In the genomic region with DNA sequence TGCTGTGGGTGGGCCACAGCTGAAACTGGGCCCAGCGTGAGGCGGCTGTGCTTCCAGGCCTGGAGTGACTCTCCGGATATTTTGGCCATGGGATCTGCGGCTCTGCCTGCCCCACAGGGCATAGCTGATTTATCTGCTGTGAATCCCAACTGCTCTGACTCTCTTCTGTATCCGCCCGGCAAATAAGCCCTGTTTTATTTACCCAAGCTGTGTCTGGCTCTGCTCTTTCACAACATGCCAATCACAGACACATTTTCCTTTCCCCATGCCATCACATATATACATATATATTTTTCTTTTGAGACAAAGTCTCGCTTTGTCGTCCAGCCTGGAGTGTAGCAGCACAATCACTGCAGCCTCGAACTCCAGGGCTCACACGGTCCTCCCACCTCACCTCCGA, we compare ENCODE assay signal across 1 cellular context.
TF ChIP-seq lines count a peak whose summit lies in the region.

No MANE protein-coding gene starts in this region.

TF ChIP-seq in HepG2, 621 proteins besides CTCF, POLR2A, EP300 and RAD21:
- TF ChIP-seq ZNF737 (CRISPR knock-in tag; IDR thresholded peaks at IDR 0.05; ENCODE audit: borderline replicate concordance) = no peak
- TF ChIP-seq DNMT3B (CRISPR knock-in tag; conservative IDR thresholded peaks at IDR 0.05) = no peak
- no peak for TF ChIP-seq ASH2L (IDR thresholded peaks at IDR 0.05; ENCODE audit: insufficient read length, low read depth, low read length)
- no peak for TF ChIP-seq NCOA1 (CRISPR knock-in tag; IDR thresholded peaks at IDR 0.05)
- TF ChIP-seq TCF12 (IDR thresholded peaks at IDR 0.05) = no peak
- TF ChIP-seq TCF12 (CRISPR knock-in tag; IDR thresholded peaks at IDR 0.05) = no peak
- no peak for TF ChIP-seq MYPOP (CRISPR knock-in tag; IDR thresholded peaks at IDR 0.05)
- TF ChIP-seq ZNF451 (CRISPR knock-in tag; IDR thresholded peaks at IDR 0.05) = no peak
- no peak for TF ChIP-seq KLF6 (CRISPR knock-in tag; IDR thresholded peaks at IDR 0.05)
- TF ChIP-seq ZNF232 (CRISPR knock-in tag; IDR thresholded peaks at IDR 0.05; ENCODE audit: borderline replicate concordance) = no peak
- TF ChIP-seq, protein P1, sequence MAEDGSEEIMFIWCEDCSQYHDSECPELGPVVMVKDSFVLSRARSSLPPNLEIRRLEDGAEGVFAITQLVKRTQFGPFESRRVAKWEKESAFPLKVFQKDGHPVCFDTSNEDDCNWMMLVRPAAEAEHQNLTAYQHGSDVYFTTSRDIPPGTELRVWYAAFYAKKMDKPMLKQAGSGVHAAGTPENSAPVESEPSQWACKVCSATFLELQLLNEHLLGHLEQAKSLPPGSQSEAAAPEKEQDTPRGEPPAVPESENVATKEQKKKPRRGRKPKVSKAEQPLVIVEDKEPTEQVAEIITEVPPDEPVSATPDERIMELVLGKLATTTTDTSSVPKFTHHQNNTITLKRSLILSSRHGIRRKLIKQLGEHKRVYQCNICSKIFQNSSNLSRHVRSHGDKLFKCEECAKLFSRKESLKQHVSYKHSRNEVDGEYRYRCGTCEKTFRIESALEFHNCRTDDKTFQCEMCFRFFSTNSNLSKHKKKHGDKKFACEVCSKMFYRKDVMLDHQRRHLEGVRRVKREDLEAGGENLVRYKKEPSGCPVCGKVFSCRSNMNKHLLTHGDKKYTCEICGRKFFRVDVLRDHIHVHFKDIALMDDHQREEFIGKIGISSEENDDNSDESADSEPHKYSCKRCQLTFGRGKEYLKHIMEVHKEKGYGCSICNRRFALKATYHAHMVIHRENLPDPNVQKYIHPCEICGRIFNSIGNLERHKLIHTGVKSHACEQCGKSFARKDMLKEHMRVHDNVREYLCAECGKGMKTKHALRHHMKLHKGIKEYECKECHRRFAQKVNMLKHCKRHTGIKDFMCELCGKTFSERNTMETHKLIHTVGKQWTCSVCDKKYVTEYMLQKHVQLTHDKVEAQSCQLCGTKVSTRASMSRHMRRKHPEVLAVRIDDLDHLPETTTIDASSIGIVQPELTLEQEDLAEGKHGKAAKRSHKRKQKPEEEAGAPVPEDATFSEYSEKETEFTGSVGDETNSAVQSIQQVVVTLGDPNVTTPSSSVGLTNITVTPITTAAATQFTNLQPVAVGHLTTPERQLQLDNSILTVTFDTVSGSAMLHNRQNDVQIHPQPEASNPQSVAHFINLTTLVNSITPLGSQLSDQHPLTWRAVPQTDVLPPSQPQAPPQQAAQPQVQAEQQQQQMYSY (CRISPR knock-in tag; IDR thresholded peaks at IDR 0.05) = no peak
- no peak for TF ChIP-seq SATB2 (CRISPR knock-in tag; IDR thresholded peaks at IDR 0.05)
- TF ChIP-seq, protein P2, sequence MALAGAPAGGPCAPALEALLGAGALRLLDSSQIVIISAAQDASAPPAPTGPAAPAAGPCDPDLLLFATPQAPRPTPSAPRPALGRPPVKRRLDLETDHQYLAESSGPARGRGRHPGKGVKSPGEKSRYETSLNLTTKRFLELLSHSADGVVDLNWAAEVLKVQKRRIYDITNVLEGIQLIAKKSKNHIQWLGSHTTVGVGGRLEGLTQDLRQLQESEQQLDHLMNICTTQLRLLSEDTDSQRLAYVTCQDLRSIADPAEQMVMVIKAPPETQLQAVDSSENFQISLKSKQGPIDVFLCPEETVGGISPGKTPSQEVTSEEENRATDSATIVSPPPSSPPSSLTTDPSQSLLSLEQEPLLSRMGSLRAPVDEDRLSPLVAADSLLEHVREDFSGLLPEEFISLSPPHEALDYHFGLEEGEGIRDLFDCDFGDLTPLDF (CRISPR knock-in tag; IDR thresholded peaks at IDR 0.05) = no peak
- no peak for TF ChIP-seq ZNF256 (CRISPR knock-in tag; conservative IDR thresholded peaks at IDR 0.05)
- TF ChIP-seq MLLT10 (CRISPR knock-in tag; IDR thresholded peaks at IDR 0.05) = no peak
- TF ChIP-seq ZNF121 (CRISPR knock-in tag; IDR thresholded peaks at IDR 0.05) = no peak
- no peak for TF ChIP-seq ZNF280B (CRISPR knock-in tag; IDR thresholded peaks at IDR 0.05; ENCODE audit: borderline replicate concordance)
- TF ChIP-seq ZFP36 (IDR thresholded peaks at IDR 0.05; ENCODE audit: borderline replicate concordance, low read depth, low read length, partially characterized antibody) = no peak
- TF ChIP-seq EED (CRISPR knock-in tag; IDR thresholded peaks at IDR 0.05) = no peak
- TF ChIP-seq HMG20A (CRISPR knock-in tag; IDR thresholded peaks at IDR 0.05; ENCODE audit: borderline replicate concordance) = no peak
- TF ChIP-seq NONO (IDR thresholded peaks at IDR 0.05) = no peak
- TF ChIP-seq NONO (CRISPR knock-in tag; conservative IDR thresholded peaks at IDR 0.05) = no peak
